Comparison of ENCODE assay signal across 2 cellular contexts in genomic region chr6:31896493-31896855, GRCh38.
TF ChIP-seq lines count a peak whose summit lies in the region.

No MANE protein-coding gene starts in this region.

TF ChIP-seq in A549, 52 proteins besides CTCF, POLR2A, EP300 and RAD21:
- TF ChIP-seq FOSL2 (IDR thresholded peaks at IDR 0.05) (no peak), FOSL2 (CRISPR knock-in tag; IDR thresholded peaks at IDR 0.05) (no peak), CBX2 (IDR thresholded peaks at IDR 0.05; ENCODE audit: borderline replicate concordance, low read depth) (no peak), HOXB5 (CRISPR knock-in tag; IDR thresholded peaks at IDR 0.05) (no peak), HMGXB4 (CRISPR knock-in tag; IDR thresholded peaks at IDR 0.05; ENCODE audit: borderline replicate concordance) (no peak), CHD4 (IDR thresholded peaks at IDR 0.05; ENCODE audit: borderline replicate concordance) (no peak), SMC3 (IDR thresholded peaks at IDR 0.05) (no peak), ESRRA (IDR thresholded peaks at IDR 0.05; ENCODE audit: borderline replicate concordance, low read length) (no peak), RFX5 (IDR thresholded peaks at IDR 0.05) (no peak), HDAC2 (IDR thresholded peaks at IDR 0.05) (no peak), JUN (IDR thresholded peaks at IDR 0.05) (no peak), CEBPB (IDR thresholded peaks at IDR 0.05) (no peak), HOXA7 (CRISPR knock-in tag; IDR thresholded peaks at IDR 0.05) (no peak), SREBF2 (IDR thresholded peaks at IDR 0.05) (no peak), EHMT2 (IDR thresholded peaks at IDR 0.05; ENCODE audit: low read depth) (no peak), PHF8 (IDR thresholded peaks at IDR 0.05; ENCODE audit: borderline replicate concordance, low read depth) (no peak), JUNB (IDR thresholded peaks at IDR 0.05) (no peak), RCOR1 (IDR thresholded peaks at IDR 0.05; ENCODE audit: low read depth, low read length) (no peak), ZSCAN20 (CRISPR knock-in tag; IDR thresholded peaks at IDR 0.05) (no peak)

TF ChIP-seq in IMR-90, 13 proteins besides CTCF, POLR2A, EP300 and RAD21:
- TF ChIP-seq CHD1 (IDR thresholded peaks at IDR 0.05; ENCODE audit: low read depth, low read length) (no peak), RFX5 (IDR thresholded peaks at IDR 0.05; ENCODE audit: low read depth, low read length) (no peak), FOS (IDR thresholded peaks at IDR 0.05; ENCODE audit: low read depth, low read length) (no peak), MXI1 (IDR thresholded peaks at IDR 0.05; ENCODE audit: borderline replicate concordance, low read depth, low read length) (no peak), RCOR1 (IDR thresholded peaks at IDR 0.05; ENCODE audit: insufficient replicate concordance, low read length) (no peak), MAFK (IDR thresholded peaks at IDR 0.05; ENCODE audit: low read depth, low read length) (no peak), SMC3 (IDR thresholded peaks at IDR 0.05; ENCODE audit: low read depth, low read length) (no peak), ELK1 (IDR thresholded peaks at IDR 0.05; ENCODE audit: borderline replicate concordance, low read depth, low read length) (no peak)
